Comparison of ENCODE assay signal across 20 cellular contexts in the genomic region with DNA sequence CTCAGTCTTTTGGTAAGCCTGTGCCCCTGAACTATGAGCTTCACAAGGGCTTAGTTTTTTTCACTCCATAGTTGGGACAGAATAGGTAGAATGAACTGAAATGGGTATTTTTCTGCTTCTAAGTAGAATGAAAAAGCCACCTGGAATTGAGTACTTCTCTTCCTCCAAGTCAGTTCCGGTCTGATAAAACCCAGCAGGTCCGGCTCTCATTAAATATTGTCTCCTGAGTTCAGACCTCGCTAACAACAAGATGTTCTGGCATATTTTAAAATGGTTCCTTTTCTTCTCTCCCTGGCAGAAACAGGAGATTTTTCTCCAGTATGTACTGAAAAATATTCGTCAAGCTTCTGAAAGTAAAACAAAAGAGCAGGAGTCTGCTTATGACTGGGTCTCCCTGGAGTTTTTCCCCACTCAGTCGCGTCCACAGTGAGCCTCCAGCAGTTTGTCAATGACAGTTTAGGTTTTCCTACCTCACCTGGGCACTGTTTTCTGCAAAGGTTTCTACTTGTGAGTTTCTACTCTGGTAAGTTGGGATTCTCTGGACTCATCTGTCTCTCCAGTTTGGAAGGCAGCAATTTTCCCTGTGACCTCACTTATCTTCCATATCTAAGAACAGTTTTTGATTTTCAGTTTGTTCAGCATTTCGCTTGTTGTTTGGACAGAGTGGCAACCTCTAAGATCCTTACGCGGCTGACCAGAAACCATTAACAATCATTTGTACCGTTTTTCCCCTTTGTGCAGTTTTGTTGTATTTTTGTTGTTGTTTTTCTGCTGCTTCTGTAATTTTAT.
DNase-seq lines count a peak whose midpoint lies in the region; ATAC-seq and TF ChIP-seq lines count a peak whose summit lies in the region.
"Had no signal": no experiment of that assay in that cellular context is flagged by ENCODE, and none has a peak within 500 bp of the region (broad histone marks: within the 10 kb centered on the region; RNA-seq: fewer than 3 reads in every experiment).

No MANE protein-coding gene starts in this region.

- H3K4me3 ChIP-seq in ACC112 (ENCODE audit: low read depth, low read length) = peak overlapping the region; percentile 49
- no peak overlapping the region for H3K4me3 ChIP-seq in OCI-LY3 (ENCODE audit: low read length)
- no peak overlapping the region for H3K4me3 ChIP-seq in neural progenitor cell
- no peak overlapping the region for H3K4me3 ChIP-seq in left ventricle myocardium inferior
- H3K4me3 ChIP-seq in CD8-positive, alpha-beta T cell (ENCODE audit: low read depth, low read length) = no peak overlapping the region
- H3K4me3 ChIP-seq: SJSA1 had no signal

- H3K4me1 Mint-ChIP-seq in H9 (peaks cover 0 to 3% of the 10 kb centered on the region in 2 experiments; a peak in 1 of 4 replicates), neural progenitor cell (no peaks in the 10 kb centered on the region)
- H3K4me1 Mint-ChIP-seq in CD8-positive, alpha-beta T cell (ENCODE audit: low read depth) = no peaks in the 10 kb centered on the region
- H3K4me1 Mint-ChIP-seq: B cell, CD14-positive monocyte had no signal

- no peak overlapping the region for H2BK120ac ChIP-seq in H9 (ENCODE audit: low read depth, low read length, poor library complexity, severe bottlenecking)

- H3K4ac ChIP-seq in H9 (ENCODE audit: low read depth, low read length) = no peak overlapping the region

- H3K4me2 ChIP-seq in H9 (ENCODE audit: insufficient read depth, insufficient read length, low read length) (no peak overlapping the region), OCI-LY3 (ENCODE audit: low read length) (no peak overlapping the region), neural progenitor cell (no peak overlapping the region)
- H3K4me2 ChIP-seq: KMS-11 had no signal

- H3K4me3 Mint-ChIP-seq in H9 (no peak overlapping the region), neural progenitor cell (no peak overlapping the region)
- H3K4me3 Mint-ChIP-seq in CD8-positive, alpha-beta T cell = no peak overlapping the region
- H3K4me3 Mint-ChIP-seq: B cell, CD14-positive monocyte had no signal

- no peaks in the 10 kb centered on the region for H4K20me1 ChIP-seq in H9 (ENCODE audit: control insufficient read depth, insufficient read depth, insufficient read length)
- no peaks in the 10 kb centered on the region for H4K20me1 ChIP-seq in OCI-LY3 (ENCODE audit: insufficient read depth, low read length)
- no peaks in the 10 kb centered on the region for H4K20me1 ChIP-seq in neural progenitor cell (ENCODE audit: low read depth)

- no peaks in the 10 kb centered on the region for H3F3A ChIP-seq in neural progenitor cell (ENCODE audit: low read depth)

- no peak overlapping the region; the same call in 1 of the 2 replicates for H3K27ac ChIP-seq in ACC112 (ENCODE audit: low read depth, low read length)
- H3K27ac ChIP-seq in H9 (ENCODE audit: insufficient read length, low read depth, low read length) = no peak overlapping the region
- H3K27ac ChIP-seq in OCI-LY3 (ENCODE audit: low read length) = no peak overlapping the region
- H3K27ac ChIP-seq in neural progenitor cell = no peak overlapping the region
- no peak overlapping the region for H3K27ac ChIP-seq in left ventricle myocardium inferior (replicated peaks)
- H3K27ac ChIP-seq in CD8-positive, alpha-beta T cell (ENCODE audit: low read depth, low read length) = no peak overlapping the region
- H3K27ac ChIP-seq: KMS-11, SJSA1 had no signal

- no peaks in the 10 kb centered on the region for H3K36me3 ChIP-seq in ACC112 (ENCODE audit: insufficient read depth, low read length)
- no peaks in the 10 kb centered on the region for H3K36me3 ChIP-seq in OCI-LY3 (replicated peaks; ENCODE audit: low read depth, low read length)
- H3K36me3 ChIP-seq in neural progenitor cell = no peaks in the 10 kb centered on the region
- no peaks in the 10 kb centered on the region for H3K36me3 ChIP-seq in left ventricle myocardium inferior
- H3K36me3 ChIP-seq in CD8-positive, alpha-beta T cell (ENCODE audit: insufficient read depth, low read length) = no peaks in the 10 kb centered on the region
- H3K36me3 ChIP-seq: SJSA1 had no signal

- no peak overlapping the region for H3K23ac ChIP-seq in H9 (ENCODE audit: insufficient read length, low read depth, low read length)

- H3K9me3 Mint-ChIP-seq in H9 = no peaks in the 10 kb centered on the region
- H3K9me3 Mint-ChIP-seq in neural progenitor cell = no peaks in the 10 kb centered on the region
- H3K9me3 Mint-ChIP-seq in CD8-positive, alpha-beta T cell = peaks cover 9% of the 10 kb centered on the region

- no CpG with 5 or more reads among the region's 10 CpGs for WGBS in H9 (ENCODE audit: extremely low coverage, insufficient read length, low lambda C conversion rate)

- H3K79me1 ChIP-seq in H9 (ENCODE audit: insufficient read depth, low read depth, low read length, poor library complexity, severe bottlenecking) = no peaks in the 10 kb centered on the region

- peak overlapping the region in 2 of 3 experiments; percentile 14 to 34; a peak in 2 of 7 replicates for H3K27ac Mint-ChIP-seq in H9
- no peak overlapping the region for H3K27ac Mint-ChIP-seq in neural progenitor cell
- H3K27ac Mint-ChIP-seq in CD8-positive, alpha-beta T cell = no peak overlapping the region
- H3K27ac Mint-ChIP-seq: B cell, CD14-positive monocyte had no signal

- no peak overlapping the region for H2BK12ac ChIP-seq in H9 (ENCODE audit: insufficient read length, low read depth, low read length)

- H3K9ac ChIP-seq in H9 (ENCODE audit: extremely low read depth, insufficient read length, low read length) = no peak overlapping the region
- no peak overlapping the region for H3K9ac ChIP-seq in OCI-LY3 (ENCODE audit: low read length)
- H3K9ac ChIP-seq in neural progenitor cell = no peak overlapping the region
- H3K9ac ChIP-seq: KMS-11 had no signal

- H3K79me2 ChIP-seq in ACC112 (ENCODE audit: control insufficient read depth, insufficient read depth, low read length, unreplicated experiment) (no peaks in the 10 kb centered on the region), H9 (ENCODE audit: insufficient read depth, low read length) (no peaks in the 10 kb centered on the region), OCI-LY3 (ENCODE audit: low read length) (no peaks in the 10 kb centered on the region), neural progenitor cell (ENCODE audit: low read depth) (no peaks in the 10 kb centered on the region)

- H3K23me2 ChIP-seq in H9 (ENCODE audit: insufficient read length, low read depth, low read length, poor library complexity, severe bottlenecking) = no peaks in the 10 kb centered on the region

- DNase-seq in H9 = no peak
- DNase-seq in neural progenitor cell (ENCODE audit: low spot score) = no peak
- DNase-seq in GM19240 (ENCODE audit: insufficient read length, low spot score) = no peak
- no peak for DNase-seq in retina
- no peak for DNase-seq in left ventricle myocardium inferior
- no peak for DNase-seq in CD8-positive, alpha-beta T cell
- DNase-seq: GDM1, HCEC 1CT, MV-4-11, NCI-H1105 treated with DMSO at 0.1 percent for 48 hours, NCI-H1694 treated with DMSO at 0.1 percent for 48 hours, NCI-H2081 treated with DMSO at 0.1 percent for 48 hours, NCI-H446 treated with DMSO at 0.1 percent for 48 hours, NCI-H748 treated with DMSO at 0.1 percent for 48 hours had no signal

- no peak overlapping the region for H3K56ac ChIP-seq in H9 (ENCODE audit: insufficient read length, low read depth, low read length)

- no peak overlapping the region for H4K5ac ChIP-seq in H9 (ENCODE audit: insufficient read length, low read depth, low read length)

- H2AFZ ChIP-seq in ACC112 (ENCODE audit: low read length, unreplicated experiment) (peak overlapping the region; percentile 87), H9 (ENCODE audit: low read length) (no peak overlapping the region), OCI-LY3 (ENCODE audit: low read depth, low read length) (peak overlapping the region; percentile 30; the same call in 1 of the 2 replicates), neural progenitor cell (replicated peaks) (peak overlapping the region; percentile 28)

- TF ChIP-seq CTCF in H9 (conservative IDR thresholded peaks at IDR 0.05) = no peak
- no peak for TF ChIP-seq CTCF in OCI-LY3 (IDR thresholded peaks at IDR 0.05; ENCODE audit: low read depth, low read length)
- TF ChIP-seq CTCF in neural progenitor cell (IDR thresholded peaks at IDR 0.05) = no peak
- TF ChIP-seq CTCF in left ventricle myocardium inferior (IDR thresholded peaks at IDR 0.05; ENCODE audit: borderline replicate concordance) = no peak
- no peak for TF ChIP-seq CTCF in CD8-positive, alpha-beta T cell (IDR thresholded peaks at IDR 0.05)

- peaks cover 15% of the 10 kb centered on the region for H3K4me1 ChIP-seq in ACC112 (ENCODE audit: control insufficient read depth, insufficient read depth, low read length, unreplicated experiment)
- no peaks in the 10 kb centered on the region for H3K4me1 ChIP-seq in H9 (ENCODE audit: insufficient read depth, low read length)
- H3K4me1 ChIP-seq in OCI-LY3 (ENCODE audit: low read length) = 0 out of 2 replicates have a peak, but pooled peaks cover 2% of the 10 kb centered on the region
- H3K4me1 ChIP-seq in neural progenitor cell = peaks cover 3% of the 10 kb centered on the region
- no peaks in the 10 kb centered on the region for H3K4me1 ChIP-seq in left ventricle myocardium inferior
- H3K4me1 ChIP-seq in CD8-positive, alpha-beta T cell (ENCODE audit: insufficient read depth, low read length) = no peaks in the 10 kb centered on the region
- H3K4me1 ChIP-seq: SJSA1 had no signal

- H2BK20ac ChIP-seq in H9 (ENCODE audit: low read depth, low read length, poor library complexity, severe bottlenecking) = no peak overlapping the region

- no peak overlapping the region for H3K18ac ChIP-seq in H9 (ENCODE audit: insufficient read length, low read depth, low read length)

- ATAC-seq in CD8-positive, alpha-beta T cell = no peak

- no peak overlapping the region for H4K8ac ChIP-seq in H9 (replicated peaks; ENCODE audit: insufficient read length, low read depth, low read length)

- H3K9me3 ChIP-seq in H9 (ENCODE audit: control insufficient read depth, low read depth, low read length) (no peaks in the 10 kb centered on the region), OCI-LY3 (ENCODE audit: insufficient read depth, low read length) (no peaks in the 10 kb centered on the region), neural progenitor cell (ENCODE audit: low read depth) (no peaks in the 10 kb centered on the region), left ventricle myocardium inferior (replicated peaks) (no peaks in the 10 kb centered on the region)
- no peaks in the 10 kb centered on the region for H3K9me3 ChIP-seq in CD8-positive, alpha-beta T cell (ENCODE audit: low read length)
- H3K9me3 ChIP-seq: SJSA1 had no signal

- H3K27me3 Mint-ChIP-seq in H9 (ENCODE audit: low read depth) = peaks cover 4% of the 10 kb centered on the region
- no peaks in the 10 kb centered on the region for H3K27me3 Mint-ChIP-seq in neural progenitor cell (ENCODE audit: insufficient read depth, low read depth)
- H3K27me3 Mint-ChIP-seq in CD8-positive, alpha-beta T cell (ENCODE audit: low read depth) = no peaks in the 10 kb centered on the region
- H3K27me3 Mint-ChIP-seq: B cell had no signal

- H2BK5ac ChIP-seq in H9 (ENCODE audit: insufficient read length, low read length) = no peak overlapping the region

- CTCF ChIA-PET in CD8-positive, alpha-beta T cell (lab: Charles Lee) = no interaction called here

- no peak overlapping the region for H3T11ph ChIP-seq in H9 (ENCODE audit: low read length)

- no peak overlapping the region for H3K14ac ChIP-seq in H9 (ENCODE audit: insufficient read depth, low read length)

- H4K91ac ChIP-seq in H9 (ENCODE audit: insufficient read length, low read depth, low read length) = no peak overlapping the region

- no peak overlapping the region for H2AK5ac ChIP-seq in H9 (ENCODE audit: insufficient read length, low read length)

- intact Hi-C loops in left ventricle myocardium inferior (cut with micrococcal nuclease) = no loop called here
- intact Hi-C loops in CD8-positive, alpha-beta T cell (cut with DNase I, micrococcal nuclease) = no loop called here

- H2BK15ac ChIP-seq in H9 (ENCODE audit: low read depth, low read length) = no peak overlapping the region

- H3K27me3 ChIP-seq in ACC112 (ENCODE audit: insufficient read depth, low read length) = no peaks in the 10 kb centered on the region
- no peaks in the 10 kb centered on the region for H3K27me3 ChIP-seq in H9 (ENCODE audit: insufficient read depth, low read length)
- H3K27me3 ChIP-seq in OCI-LY3 (ENCODE audit: low read depth, low read length) = no peaks in the 10 kb centered on the region
- H3K27me3 ChIP-seq in neural progenitor cell = no peaks in the 10 kb centered on the region
- no peaks in the 10 kb centered on the region for H3K27me3 ChIP-seq in left ventricle myocardium inferior (ENCODE audit: low read depth)
- no peaks in the 10 kb centered on the region for H3K27me3 ChIP-seq in CD8-positive, alpha-beta T cell (ENCODE audit: insufficient read depth, low read length)
- H3K27me3 ChIP-seq: SJSA1 had no signal

- POLR2A ChIA-PET in CD8-positive, alpha-beta T cell (lab: Charles Lee) = no interaction called here

- no peaks in the 10 kb centered on the region for H3K36me3 Mint-ChIP-seq in H9 (ENCODE audit: insufficient read depth in 1 of 3, low read depth in 3 of 3)
- no peaks in the 10 kb centered on the region for H3K36me3 Mint-ChIP-seq in neural progenitor cell
- H3K36me3 Mint-ChIP-seq in CD8-positive, alpha-beta T cell = no peaks in the 10 kb centered on the region
- H3K36me3 Mint-ChIP-seq: CD14-positive monocyte had no signal

Comparison
In these comparisons a context has a peak if more than half of its experiments do, and no peak if none do; other contexts are left out.
1. H3K27ac Mint-ChIP-seq: peak in H9 (2 of 3); none in neural progenitor cell (single experiment) and CD8-positive, alpha-beta T cell (single experiment).